Comparison of ENCODE assay signal across 11 cellular contexts in genomic region chr2:105125428-105125827, GRCh38.
DNase-seq lines count a peak whose midpoint lies in the region; ATAC-seq and TF ChIP-seq lines count a peak whose summit lies in the region.
"Had no signal": no experiment of that assay in that cellular context is flagged by ENCODE, and none has a peak within 500 bp of the region (broad histone marks: within the 10 kb centered on the region; RNA-seq: fewer than 3 reads in every experiment).

No MANE protein-coding gene starts in this region.

- peaks cover 18% of the 10 kb centered on the region for H3K27me3 Mint-ChIP-seq in activated T-helper 17 cell treated with anti-CD3 and anti-CD28 coated beads, Interleukin-2, amount 50 U/mL, for 72 hours

- no peak overlapping the region for H3K27ac Mint-ChIP-seq in activated T-helper 17 cell treated with anti-CD3 and anti-CD28 coated beads, Interleukin-2, amount 50 U/mL, for 72 hours

- TF ChIP-seq CTCF in cardiac muscle cell (IDR thresholded peaks at IDR 0.05; ENCODE audit: low read depth, low read length) (peak; percentile 15), Panc1 (IDR thresholded peaks at IDR 0.05) (peak; percentile 26; the same call in 1 of the 2 replicates), foreskin keratinocyte (conservative IDR thresholded peaks at IDR 0.05) (no peak)

- no peaks in the 10 kb centered on the region for H3K4me1 Mint-ChIP-seq in activated T-helper 17 cell treated with anti-CD3 and anti-CD28 coated beads, Interleukin-2, amount 50 U/mL, for 72 hours

- in situ Hi-C loops in Panc1 (cut with HindIII; ENCODE audit: low pct_unique_long_range_greater_than_20kb, low sequenced_read_pairs): no loop called here

- H3K36me3 ChIP-seq in cardiac muscle cell (no peaks in the 10 kb centered on the region), Panc1 (ENCODE audit: control insufficient read depth, insufficient read depth, low read length) (no peaks in the 10 kb centered on the region)

- H3K4me1 ChIP-seq in cardiac muscle cell (ENCODE audit: low read depth) (no peaks in the 10 kb centered on the region), Panc1 (ENCODE audit: control insufficient read depth, insufficient read depth, low read length) (no peaks in the 10 kb centered on the region), foreskin keratinocyte (no peaks in the 10 kb centered on the region)

- no peak for ATAC-seq in Right ventricle myocardium superior (ENCODE audit: poor library complexity)
- no peak for ATAC-seq in Panc1
- peak; percentile 19 for ATAC-seq in foreskin keratinocyte
- no peak for ATAC-seq in activated T-helper 17 cell treated with anti-CD3 and anti-CD28 coated beads, Interleukin-2, amount 50 U/mL, for 72 hours (replicated peaks)
- no peak for ATAC-seq in GM19395 (IDR thresholded peaks at IDR 0.05; ENCODE audit: unreplicated experiment)

- H3K9me3 Mint-ChIP-seq in activated T-helper 17 cell treated with anti-CD3 and anti-CD28 coated beads, Interleukin-2, amount 50 U/mL, for 72 hours: no peaks in the 10 kb centered on the region

- intact Hi-C loops in Right ventricle myocardium superior (cut with DNase I): no loop called here
- intact Hi-C loops in Panc1 (cut with micrococcal nuclease; ENCODE audit: unreplicated experiment): no loop called here

- H3K36me3 Mint-ChIP-seq in activated T-helper 17 cell treated with anti-CD3 and anti-CD28 coated beads, Interleukin-2, amount 50 U/mL, for 72 hours (ENCODE audit: low read depth): no peaks in the 10 kb centered on the region

- H3K27ac ChIP-seq in cardiac muscle cell: no peak overlapping the region
- H3K27ac ChIP-seq in Panc1 (ENCODE audit: low read length): no peak overlapping the region
- no peak overlapping the region for H3K27ac ChIP-seq in foreskin keratinocyte
- H3K27ac ChIP-seq: PC-9 had no signal

- H3K9me3 ChIP-seq in cardiac muscle cell (ENCODE audit: low read depth) (no peaks in the 10 kb centered on the region), Panc1 (ENCODE audit: control insufficient read depth, insufficient read depth, low read depth, low read length) (no peaks in the 10 kb centered on the region)

- POLR2A ChIA-PET in Panc1 (lab: Charles Lee): no interaction called here

- no peaks in the 10 kb centered on the region for H3K27me3 ChIP-seq in cardiac muscle cell
- 0 out of 2 replicates have a peak, but pooled peaks cover 3% of the 10 kb centered on the region for H3K27me3 ChIP-seq in Panc1 (ENCODE audit: control insufficient read depth, insufficient read depth, low read length)
- H3K27me3 ChIP-seq in foreskin keratinocyte: peaks cover 3% of the 10 kb centered on the region

- CTCF ChIA-PET in Panc1 (lab: Charles Lee): interaction anchor here (0.5 kb wide), 1 partner anchor 10 kb away, joined by 3 read pairs; no protein-coding TSS in a partner anchor

- DNase-seq in cardiac muscle cell (ENCODE audit: low read depth in 1 of 2, low spot score in 1 of 2) (no peak), Right ventricle myocardium superior (no peak), Panc1 (ENCODE audit: low read depth, low spot score) (no peak), foreskin keratinocyte (no peak), T1000 (lab: John Stamatoyannopoulos, UW) (no peak), NCI-H226 (no peak)
- DNase-seq: activated CD8-positive, alpha-beta memory T cell treated with anti-CD3 and anti-CD28 coated beads, Interleukin-2, amount 50 U/mL, for 48 hours; NCI-H1417; PC-9 had no signal

- H3K4me3 ChIP-seq in cardiac muscle cell: no peak overlapping the region
- no peak overlapping the region for H3K4me3 ChIP-seq in Panc1 (ENCODE audit: low read depth in 2 of 2, low read length in 2 of 2)
- H3K4me3 ChIP-seq: PC-9 had no signal

- no TSS peak for BruUV-seq in Panc1 (replicated peaks; lab: Mats Ljungman, UMichigan)

- no peak overlapping the region for H3K4me3 Mint-ChIP-seq in activated T-helper 17 cell treated with anti-CD3 and anti-CD28 coated beads, Interleukin-2, amount 50 U/mL, for 72 hours
